In genomic region chr11:110587129-110587528, GRCh38 we compare ENCODE assay signal across 21 cellular contexts.
DNase-seq lines count a peak whose midpoint lies in the region; ATAC-seq and TF ChIP-seq lines count a peak whose summit lies in the region.
"Had no signal": no experiment of that assay in that cellular context is flagged by ENCODE, and none has a peak within 500 bp of the region (broad histone marks: within the 10 kb centered on the region; RNA-seq: fewer than 3 reads in every experiment).

No MANE protein-coding gene starts in this region.

- H4K91ac ChIP-seq in IMR-90 (ENCODE audit: insufficient read depth, low read depth, low read length): no peak overlapping the region

- H3K36me3 ChIP-seq in IMR-90 (ENCODE audit: control insufficient read depth, insufficient read depth, low read length) (peaks cover 11% of the 10 kb centered on the region), thyroid gland (no peaks in the 10 kb centered on the region)
- H3K36me3 ChIP-seq: BE2C, BLaER1 had no signal

- CTCF ChIA-PET in IMR-90 (lab: Yijun Ruan, JAX): interaction anchor here (1.8 kb wide), 1 partner anchor 21 kb away, joined by 4 read pairs; no protein-coding TSS in a partner anchor

- no peak overlapping the region for H2AK9ac ChIP-seq in IMR-90 (replicated peaks; ENCODE audit: low read depth, low read length, poor library complexity)

- H3K4me3 ChIP-seq in IMR-90 (ENCODE audit: insufficient read depth, low read depth, low read length) (no peak overlapping the region), thyroid gland (replicated peaks in 1 of 3) (no peak overlapping the region)
- H3K4me3 ChIP-seq: BLaER1, GM12878 had no signal

- no peak overlapping the region for H3K18ac ChIP-seq in IMR-90 (ENCODE audit: low read depth, low read length)

- H3K9me1 ChIP-seq in IMR-90 (ENCODE audit: insufficient read depth, low read length): peaks cover 2% of the 10 kb centered on the region; the same call in 1 of the 2 replicates

- H3K14ac ChIP-seq in IMR-90 (replicated peaks; ENCODE audit: low read depth, low read length): no peak overlapping the region

- dilution Hi-C loops in IMR-90 (cut with HindIII; ENCODE audit: low sequenced_read_pairs, unreplicated experiment): no loop called here

- H3K27ac ChIP-seq in IMR-90 (ENCODE audit: insufficient read depth, low read length): no peak overlapping the region
- H3K27ac ChIP-seq in thyroid gland: peak overlapping the region in 2 of 3 donors; percentile 40 to 43
- H3K27ac ChIP-seq: BLaER1 had no signal

- WGBS in IMR-90 (ENCODE audit: extremely low coverage in 2 of 2, insufficient read length in 1 of 2), 2 experiments: no CpG with 5 or more reads among the region's 1 CpG
- 36 to 59% methylated on average over 1 of the region's 1 CpG for WGBS in thyroid gland, 2 donors

- no peaks in the 10 kb centered on the region for H4K20me1 ChIP-seq in IMR-90 (ENCODE audit: insufficient read depth, low read length)
- H4K20me1 ChIP-seq: BLaER1 had no signal

- TSS peak; percentile 49 for BruUV-seq in IMR-90 (replicated peaks; lab: Mats Ljungman, UMichigan)

- H3K79me1 ChIP-seq in IMR-90 (ENCODE audit: low read depth in 1 of 2, low read length in 2 of 2): no peaks in the 10 kb centered on the region

- H3K4ac ChIP-seq in IMR-90 (ENCODE audit: low read depth, low read length): no peak overlapping the region

- no peak overlapping the region for H2AK5ac ChIP-seq in IMR-90 (ENCODE audit: low read depth, low read length)

- no peak overlapping the region for H3K9ac ChIP-seq in IMR-90 (ENCODE audit: low read depth, low read length)
- H3K9ac ChIP-seq: BLaER1 had no signal

- POLR2A ChIA-PET in IMR-90 (lab: Charles Lee; ENCODE audit: unreplicated experiment): no interaction called here

- intact Hi-C loops in IMR-90 (cut with micrococcal nuclease) (no loop called here), thyroid gland (cut with DNase I) (no loop called here)

- in situ Hi-C loops in IMR-90 (cut with MboI; ENCODE audit: low sequenced_read_pairs): no loop called here

- H4K8ac ChIP-seq in IMR-90 (ENCODE audit: low read depth in 2 of 2, low read length in 2 of 2): no peak overlapping the region

- no peaks in the 10 kb centered on the region for H3K4me1 ChIP-seq in IMR-90 (ENCODE audit: control insufficient read depth, insufficient read depth, low read length)
- H3K4me1 ChIP-seq in thyroid gland: peaks cover 17 to 27% of the 10 kb centered on the region in 2 donors
- H3K4me1 ChIP-seq: BE2C, BLaER1 had no signal

- no peak for DNase-seq in IMR-90
- DNase-seq in left lobe of liver (ENCODE audit: low spot score): peak; percentile 62
- DNase-seq in thyroid gland: no peak
- no peak for DNase-seq in NCI-H82 treated with DMSO at 0.1 percent for 48 hours (lab: John Stamatoyannopoulos, UW; ENCODE audit: unreplicated experiment)
- DNase-seq: 8988T; ACHN; BE2C; C1 segment of cervical spinal cord; CD4-positive, alpha-beta memory T cell; CD4-positive, CD25-positive, alpha-beta regulatory T cell; CD8-positive, alpha-beta memory T cell; COR-L47; DMS 273 treated with DMSO at 0.1 percent for 48 hours; DMS153; DMS53; DND-41; EL; GDM1 had no signal

- H2BK15ac ChIP-seq in IMR-90 (ENCODE audit: low read depth, low read length): no peak overlapping the region

- TF ChIP-seq CTCF in IMR-90 (conservative IDR thresholded peaks at IDR 0.05; ENCODE audit: low read depth, low read length) (no peak), thyroid gland (IDR thresholded peaks at IDR 0.05) (no peak)

- H3K27me3 ChIP-seq in IMR-90 (ENCODE audit: control insufficient read depth, insufficient read depth, low read length) (no peaks in the 10 kb centered on the region), thyroid gland (no peaks in the 10 kb centered on the region)
- H3K27me3 ChIP-seq: BE2C, BLaER1 had no signal

- ATAC-seq in IMR-90 (ENCODE audit: low read depth) (no peak), left lobe of liver (peak; percentile 92), GM18502 (IDR thresholded peaks at IDR 0.05; ENCODE audit: poor library complexity, unreplicated experiment) (no peak)
- ATAC-seq: GM12878 had no signal

- no peak overlapping the region for H3K4me2 ChIP-seq in IMR-90 (ENCODE audit: low read depth, low read length)
- H3K4me2 ChIP-seq: BLaER1 had no signal

- H2BK5ac ChIP-seq in IMR-90 (ENCODE audit: low read depth, low read length, poor library complexity, severe bottlenecking): no peak overlapping the region

- H3K23ac ChIP-seq in IMR-90 (ENCODE audit: low read depth, low read length): no peak overlapping the region

- H2BK120ac ChIP-seq in IMR-90 (ENCODE audit: low read depth, low read length): no peak overlapping the region

- no peak for TF ChIP-seq POLR2A in IMR-90 (IDR thresholded peaks at IDR 0.05; ENCODE audit: low read depth, low read length)
- no peak for TF ChIP-seq POLR2A in thyroid gland (IDR thresholded peaks at IDR 0.05)

- no peaks in the 10 kb centered on the region for H3K9me3 ChIP-seq in IMR-90 (ENCODE audit: control insufficient read depth, insufficient read depth, low read length)
- no peaks in the 10 kb centered on the region for H3K9me3 ChIP-seq in thyroid gland
- H3K9me3 ChIP-seq: BE2C, BLaER1 had no signal

- H2BK20ac ChIP-seq in IMR-90 (ENCODE audit: low read depth, low read length): no peak overlapping the region

- no peak overlapping the region for H2AFZ ChIP-seq in IMR-90 (replicated peaks; ENCODE audit: low read length, poor library complexity)

- no peak overlapping the region for H3K56ac ChIP-seq in IMR-90 (ENCODE audit: extremely low read depth, insufficient read depth, low read length)

- H4K5ac ChIP-seq in IMR-90 (ENCODE audit: low read depth, low read length): no peak overlapping the region

- no peak for TF ChIP-seq RAD21 in IMR-90 (IDR thresholded peaks at IDR 0.05; ENCODE audit: low read length)

TF ChIP-seq in IMR-90, 13 proteins besides CTCF, POLR2A, EP300 and RAD21:
- TF ChIP-seq USF2 (IDR thresholded peaks at IDR 0.05; ENCODE audit: low read depth, low read length) (no peak), RFX5 (IDR thresholded peaks at IDR 0.05; ENCODE audit: low read depth, low read length) (no peak), RCOR1 (IDR thresholded peaks at IDR 0.05; ENCODE audit: insufficient replicate concordance, low read length) (no peak)
